20 cellular contexts compared by ENCODE assay signal in the genomic region with DNA sequence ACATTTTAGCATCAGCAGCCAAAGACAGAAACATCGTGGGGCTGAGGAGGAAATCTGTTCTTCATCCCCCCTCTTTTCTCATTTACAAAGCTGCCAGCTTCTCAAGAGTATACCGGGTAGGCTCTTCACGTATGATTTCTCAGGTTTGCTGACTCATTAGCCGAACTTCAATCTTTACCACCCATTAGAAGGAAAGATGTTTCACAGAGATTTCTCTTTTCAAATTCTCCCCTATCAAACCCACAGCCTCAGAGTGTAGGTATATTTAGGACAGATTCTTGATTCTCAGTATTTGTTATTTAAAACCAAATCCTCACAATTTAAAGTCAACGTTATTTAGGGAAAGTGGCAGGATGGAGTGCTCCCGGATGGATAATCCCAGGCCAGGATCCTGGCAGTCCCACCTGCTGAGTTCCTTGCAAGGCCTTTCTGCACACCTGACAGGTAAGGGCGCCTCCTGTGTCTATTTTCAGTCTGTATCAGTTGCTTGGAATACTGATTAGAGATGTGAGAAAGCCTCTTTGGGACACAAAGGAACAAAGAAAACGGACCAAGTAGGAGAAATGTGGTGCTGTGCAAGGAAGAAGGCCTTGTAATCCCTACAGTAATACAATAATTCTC. TPM values are rescaled to one million over a fixed set of nuclear protein-coding genes. Genes with fewer than 3 reads are reported as not detected.
DNase-seq lines count a peak whose midpoint lies in the region; ATAC-seq, FAIRE-seq and TF ChIP-seq lines count a peak whose summit lies in the region.
"Had no signal": no experiment of that assay in that cellular context is flagged by ENCODE, and none has a peak within 500 bp of the region (broad histone marks: within the 10 kb centered on the region; RNA-seq: fewer than 3 reads in every experiment).

No MANE protein-coding gene starts in this region.

- H3K9ac ChIP-seq in astrocyte (ENCODE audit: low read length) (no peak overlapping the region), skeletal muscle tissue (ENCODE audit: low read depth in 1 of 3, low read length in 3 of 3) (peak overlapping the region; percentile 52 to 69 (median 60))

- peak overlapping the region; percentile 36 to 42 for H3K4me3 Mint-ChIP-seq in activated T-cell treated with anti-CD3 and anti-CD28 coated beads, Interleukin-2, amount 50 U/mL, for 72 hours
- H3K4me3 Mint-ChIP-seq in astrocyte (ENCODE audit: unreplicated experiment) = no peak overlapping the region
- H3K4me3 Mint-ChIP-seq: activated CD4-positive, alpha-beta memory T cell treated with anti-CD3 and anti-CD28 coated beads for 36 hours; central memory CD8-positive, alpha-beta T cell had no signal

- H4K20me1 ChIP-seq in astrocyte (ENCODE audit: insufficient read depth, low read length) = no peaks in the 10 kb centered on the region

- H3K9me3 Mint-ChIP-seq in activated T-cell treated with anti-CD3 and anti-CD28 coated beads, Interleukin-2, amount 50 U/mL, for 72 hours = peaks cover 2 to 5% of the 10 kb centered on the region in 2 donors
- peaks cover 10% of the 10 kb centered on the region for H3K9me3 Mint-ChIP-seq in astrocyte (ENCODE audit: unreplicated experiment)

- no peak overlapping the region for H3K4me2 ChIP-seq in astrocyte (ENCODE audit: low read length)

- no peak for TF ChIP-seq CTCF in astrocyte (IDR thresholded peaks at IDR 0.05; ENCODE audit: insufficient read depth, low read depth, low read length)

- no peaks in the 10 kb centered on the region for H3K4me1 ChIP-seq in astrocyte (ENCODE audit: insufficient read depth, low read length)
- peaks cover 59 to 72% (median 65%) of the 10 kb centered on the region in 3 donors for H3K4me1 ChIP-seq in skeletal muscle tissue (ENCODE audit: control insufficient read depth in 3 of 3, insufficient read depth in 3 of 3, low read length in 3 of 3)
- H3K4me1 ChIP-seq: left lung had no signal

- H3K27me3 ChIP-seq in astrocyte (ENCODE audit: insufficient read depth, low read length) (peaks cover 8% of the 10 kb centered on the region), skeletal muscle tissue (ENCODE audit: control insufficient read depth in 3 of 3, insufficient read depth in 3 of 3, low read length in 3 of 3) (no peaks in the 10 kb centered on the region)
- H3K27me3 ChIP-seq: left lung, transverse colon had no signal

- H3K4me3 ChIP-seq in astrocyte (ENCODE audit: insufficient read depth, low read depth, low read length) = no peak overlapping the region
- peak overlapping the region; percentile 0 to 40 (median 30) for H3K4me3 ChIP-seq in skeletal muscle tissue (ENCODE audit: low read length in 3 of 3)
- H3K4me3 ChIP-seq: left lung, transverse colon had no signal

- no peaks in the 10 kb centered on the region for H3K36me3 ChIP-seq in astrocyte (ENCODE audit: insufficient read depth, low read length)
- peaks cover 2 to 6% (median 3%) of the 10 kb centered on the region in 3 donors for H3K36me3 ChIP-seq in skeletal muscle tissue (ENCODE audit: control insufficient read depth in 3 of 3, insufficient read depth in 3 of 3, low read length in 3 of 3)
- H3K36me3 ChIP-seq: left lung, spleen, transverse colon had no signal

- H3K79me2 ChIP-seq in astrocyte (ENCODE audit: insufficient read depth, low read length) = no peaks in the 10 kb centered on the region

- no peak for ATAC-seq in activated T-cell treated with anti-CD3 and anti-CD28 coated beads, Interleukin-2, amount 50 U/mL, for 72 hours (replicated peaks in 1 of 2)
- ATAC-seq in sciatic nerve (no peak), HG03521 (IDR thresholded peaks at IDR 0.05; ENCODE audit: unreplicated experiment) (no peak)
- ATAC-seq: left lung had no signal

- H3K4me1 Mint-ChIP-seq in activated T-cell treated with anti-CD3 and anti-CD28 coated beads, Interleukin-2, amount 50 U/mL, for 72 hours (ENCODE audit: low read depth) = peaks cover 64% of the 10 kb centered on the region
- peaks cover 11% of the 10 kb centered on the region for H3K4me1 Mint-ChIP-seq in astrocyte (ENCODE audit: low read depth, unreplicated experiment)

- H3K36me3 Mint-ChIP-seq in activated T-cell treated with anti-CD3 and anti-CD28 coated beads, Interleukin-2, amount 50 U/mL, for 72 hours (ENCODE audit: insufficient read depth in 2 of 2) = peaks cover 2 to 8% of the 10 kb centered on the region in 2 donors
- peaks cover 12% of the 10 kb centered on the region for H3K36me3 Mint-ChIP-seq in astrocyte (ENCODE audit: low read depth, unreplicated experiment)
- H3K36me3 Mint-ChIP-seq: activated CD4-positive, alpha-beta memory T cell treated with anti-CD3 and anti-CD28 coated beads for 36 hours; CD14-positive monocyte had no signal

- DNase-seq in activated T-cell treated with anti-CD3 and anti-CD28 coated beads, Interleukin-2, amount 50 U/mL, for 72 hours = no peak
- DNase-seq in activated T-cell treated with anti-CD3 and anti-CD28 coated beads for 4 hours = no peak
- peak; percentile 57 for DNase-seq in NCI-H146 treated with DMSO at 0.1 percent for 48 hours (lab: John Stamatoyannopoulos, UW; ENCODE audit: unreplicated experiment)
- DNase-seq in astrocyte (ENCODE audit: low read depth) = no peak
- no peak for DNase-seq in T-helper 2 cell
- no peak for DNase-seq in sciatic nerve (ENCODE audit: low spot score)
- DNase-seq: activated CD4-positive, alpha-beta memory T cell treated with anti-CD3 and anti-CD28 coated beads for 36 hours; activated T-cell treated with anti-CD3 and anti-CD28 coated beads, Interleukin-2, amount 50 U/mL, for 48 hours; DMS79 treated with DMSO at 0.1 percent for 48 hours; left lung; NCI-H1436 treated with DMSO at 0.1 percent for 48 hours; NCI-H345; spleen; stimulated activated naive CD4-positive, alpha-beta T cell; transverse colon had no signal

- H3K27ac Mint-ChIP-seq in activated T-cell treated with anti-CD3 and anti-CD28 coated beads, Interleukin-2, amount 50 U/mL, for 72 hours = peak overlapping the region; percentile 48
- peak overlapping the region; percentile 66 for H3K27ac Mint-ChIP-seq in astrocyte (ENCODE audit: unreplicated experiment)
- H3K27ac Mint-ChIP-seq: activated CD4-positive, alpha-beta memory T cell treated with anti-CD3 and anti-CD28 coated beads for 36 hours had no signal

- no peak overlapping the region for H3K27ac ChIP-seq in astrocyte (ENCODE audit: low read depth, low read length)
- peak overlapping the region; percentile 90 for H3K27ac ChIP-seq in skeletal muscle tissue (ENCODE audit: low read depth, low read length)
- H3K27ac ChIP-seq: left lung, spleen, transverse colon had no signal

- intact Hi-C loops in sciatic nerve (cut with DNase I) = no loop called here

- no peaks in the 10 kb centered on the region for H3K27me3 Mint-ChIP-seq in activated T-cell treated with anti-CD3 and anti-CD28 coated beads, Interleukin-2, amount 50 U/mL, for 72 hours (ENCODE audit: low read depth)
- H3K27me3 Mint-ChIP-seq in astrocyte (ENCODE audit: low read depth, unreplicated experiment) = peaks cover 2% of the 10 kb centered on the region
- H3K27me3 Mint-ChIP-seq: activated CD4-positive, alpha-beta memory T cell treated with anti-CD3 and anti-CD28 coated beads for 36 hours had no signal

- H3K9me3 ChIP-seq in astrocyte (ENCODE audit: insufficient read depth, low read depth, low read length) (no peaks in the 10 kb centered on the region), skeletal muscle tissue (ENCODE audit: control insufficient read depth in 3 of 3, low read length in 3 of 3) (no peaks in the 10 kb centered on the region)
- H3K9me3 ChIP-seq: left lung, transverse colon had no signal

- H2AFZ ChIP-seq in astrocyte (ENCODE audit: low read depth, low read length) = no peak overlapping the region

- no peak for FAIRE-seq in astrocyte (lab: Jason Lieb, UNC)

RNA-seq across cellular contexts. Expression of a gene that starts 12.1 kb away (rescaled TPM):
- total RNA-seq in activated T-cell treated with anti-CD3 and anti-CD28 coated beads, Interleukin-2, amount 50 U/mL, for 72 hours = under 1 TPM; 0.07 to 0.24 TPM
- total RNA-seq in astrocyte = 0.82 and 0.99 TPM in 2 replicates
- total RNA-seq in skeletal muscle tissue = 99.7 TPM
- 0.22 TPM for total RNA-seq in sciatic nerve
- total RNA-seq: A172; activated CD4-positive, alpha-beta memory T cell treated with anti-CD3 and anti-CD28 coated beads for 36 hours; spleen had no signal

RNA-seq across cellular contexts. Expression of a gene that starts 15.8 kb away (rescaled TPM):
- total RNA-seq in activated T-cell treated with anti-CD3 and anti-CD28 coated beads, Interleukin-2, amount 50 U/mL, for 72 hours = 1 to 10 TPM; 2.6 to 5.2 TPM
- total RNA-seq in astrocyte (0.99 and 1.2 TPM in 2 replicates), skeletal muscle tissue (under 0.01 TPM), sciatic nerve (not detected)
- total RNA-seq: A172 had no signal

Comparison
In these comparisons a context has a peak if more than half of its experiments do, and no peak if none do; other contexts are left out.
1. RNA of a gene that starts 12.1 kb away (total RNA-seq): 99.7 TPM in skeletal muscle tissue (single experiment); 0.82 to 0.99 TPM in astrocyte, 0.07 to 0.24 TPM in activated T-cell treated with anti-CD3 and anti-CD28 coated beads, Interleukin-2, amount 50 U/mL, for 72 hours and 0.22 TPM in sciatic nerve (single experiment); every median in the first group is over 10 times any median in the second.